ENCODE assay signal across 1 cellular context in the genomic region with DNA sequence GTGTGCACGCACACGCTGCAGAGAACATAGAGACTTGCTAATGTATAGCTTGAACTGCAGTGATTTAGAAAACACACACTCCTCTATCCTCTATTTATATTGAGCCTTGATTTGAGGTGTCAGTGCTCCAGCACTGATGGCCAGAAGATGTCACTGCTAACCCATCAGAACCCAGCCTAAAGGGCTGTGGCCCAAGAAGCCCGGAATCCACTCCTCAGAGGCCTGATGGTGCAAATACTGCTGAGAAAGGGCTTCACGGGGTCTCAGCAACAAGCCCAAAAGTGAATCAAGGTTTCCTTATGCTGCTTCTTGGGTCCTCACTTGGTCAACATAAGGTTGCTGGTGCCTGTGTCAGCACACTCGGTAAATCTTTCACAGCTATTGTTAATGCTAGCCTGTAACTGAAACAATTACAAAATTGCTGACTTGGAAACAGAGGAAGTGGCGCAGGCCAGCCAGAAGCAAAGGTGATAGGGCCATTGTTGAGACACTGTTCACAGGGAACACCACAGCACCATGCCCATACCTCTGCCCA.
TF ChIP-seq lines count a peak whose summit lies in the region.

No MANE protein-coding gene starts in this region.

TF ChIP-seq in K562, 482 proteins besides CTCF, POLR2A, EP300 and RAD21 (continued from another document):
- TF ChIP-seq CC2D1A (IDR thresholded peaks at IDR 0.05) (no peak), ZNF780A (CRISPR knock-in tag; IDR thresholded peaks at IDR 0.05) (no peak), ZNF324 (CRISPR knock-in tag; IDR thresholded peaks at IDR 0.05) (no peak), PTTG1 (tag; IDR thresholded peaks at IDR 0.05; ENCODE audit: low read depth) (no peak), RCOR1 (IDR thresholded peaks at IDR 0.05; ENCODE audit: borderline replicate concordance in 1 of 2, low read depth in 2 of 2, low read length in 2 of 2) (0 out of 4 replicates have a peak, but pooled peaks of 1 of the 2 experiments have one; percentile 64), TEAD1 (CRISPR knock-in tag; IDR thresholded peaks at IDR 0.05) (no peak), MTA1 (IDR thresholded peaks at IDR 0.05; ENCODE audit: borderline replicate concordance) (no peak), PHF21A (IDR thresholded peaks at IDR 0.05; ENCODE audit: borderline replicate concordance, low read depth) (peak; percentile 88; the same call in 1 of the 2 replicates), ASH1L (IDR thresholded peaks at IDR 0.05; ENCODE audit: borderline replicate concordance, low read depth, partially characterized antibody) (no peak), DMBX1 (CRISPR knock-in tag; IDR thresholded peaks at IDR 0.05; ENCODE audit: borderline replicate concordance) (no peak), ZNF23 (CRISPR knock-in tag; IDR thresholded peaks at IDR 0.05) (no peak), ELF2 (CRISPR knock-in tag; IDR thresholded peaks at IDR 0.05) (no peak), SMAD4 (CRISPR knock-in tag; conservative IDR thresholded peaks at IDR 0.05) (no peak), KDM1A (IDR thresholded peaks at IDR 0.05) (peak; percentile 47 to 57; a peak in 2 of 4 replicates), ILF3 (IDR thresholded peaks at IDR 0.05; ENCODE audit: borderline replicate concordance) (no peak)
- TF ChIP-seq, protein P1, sequence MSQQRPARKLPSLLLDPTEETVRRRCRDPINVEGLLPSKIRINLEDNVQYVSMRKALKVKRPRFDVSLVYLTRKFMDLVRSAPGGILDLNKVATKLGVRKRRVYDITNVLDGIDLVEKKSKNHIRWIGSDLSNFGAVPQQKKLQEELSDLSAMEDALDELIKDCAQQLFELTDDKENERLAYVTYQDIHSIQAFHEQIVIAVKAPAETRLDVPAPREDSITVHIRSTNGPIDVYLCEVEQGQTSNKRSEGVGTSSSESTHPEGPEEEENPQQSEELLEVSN (IDR thresholded peaks at IDR 0.05; ENCODE audit: borderline replicate concordance in 1 of 2, extremely low read depth in 1 of 2, insufficient read depth in 1 of 2, insufficient read length in 1 of 2, low read depth in 1 of 2, low read length in 1 of 2, poor library complexity in 1 of 2, severe bottlenecking in 1 of 2), result no peak
- TF ChIP-seq, protein P2, sequence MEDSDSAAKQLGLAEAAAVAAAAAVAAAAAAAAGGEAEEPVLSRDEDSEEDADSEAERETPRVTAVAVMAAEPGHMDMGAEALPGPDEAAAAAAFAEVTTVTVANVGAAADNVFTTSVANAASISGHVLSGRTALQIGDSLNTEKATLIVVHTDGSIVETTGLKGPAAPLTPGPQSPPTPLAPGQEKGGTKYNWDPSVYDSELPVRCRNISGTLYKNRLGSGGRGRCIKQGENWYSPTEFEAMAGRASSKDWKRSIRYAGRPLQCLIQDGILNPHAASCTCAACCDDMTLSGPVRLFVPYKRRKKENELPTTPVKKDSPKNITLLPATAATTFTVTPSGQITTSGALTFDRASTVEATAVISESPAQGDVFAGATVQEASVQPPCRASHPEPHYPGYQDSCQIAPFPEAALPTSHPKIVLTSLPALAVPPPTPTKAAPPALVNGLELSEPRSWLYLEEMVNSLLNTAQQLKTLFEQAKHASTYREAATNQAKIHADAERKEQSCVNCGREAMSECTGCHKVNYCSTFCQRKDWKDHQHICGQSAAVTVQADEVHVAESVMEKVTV (CRISPR knock-in tag; IDR thresholded peaks at IDR 0.05), result peak; percentile 35; the same call in 1 of the 2 replicates
- TF ChIP-seq, protein P3, sequence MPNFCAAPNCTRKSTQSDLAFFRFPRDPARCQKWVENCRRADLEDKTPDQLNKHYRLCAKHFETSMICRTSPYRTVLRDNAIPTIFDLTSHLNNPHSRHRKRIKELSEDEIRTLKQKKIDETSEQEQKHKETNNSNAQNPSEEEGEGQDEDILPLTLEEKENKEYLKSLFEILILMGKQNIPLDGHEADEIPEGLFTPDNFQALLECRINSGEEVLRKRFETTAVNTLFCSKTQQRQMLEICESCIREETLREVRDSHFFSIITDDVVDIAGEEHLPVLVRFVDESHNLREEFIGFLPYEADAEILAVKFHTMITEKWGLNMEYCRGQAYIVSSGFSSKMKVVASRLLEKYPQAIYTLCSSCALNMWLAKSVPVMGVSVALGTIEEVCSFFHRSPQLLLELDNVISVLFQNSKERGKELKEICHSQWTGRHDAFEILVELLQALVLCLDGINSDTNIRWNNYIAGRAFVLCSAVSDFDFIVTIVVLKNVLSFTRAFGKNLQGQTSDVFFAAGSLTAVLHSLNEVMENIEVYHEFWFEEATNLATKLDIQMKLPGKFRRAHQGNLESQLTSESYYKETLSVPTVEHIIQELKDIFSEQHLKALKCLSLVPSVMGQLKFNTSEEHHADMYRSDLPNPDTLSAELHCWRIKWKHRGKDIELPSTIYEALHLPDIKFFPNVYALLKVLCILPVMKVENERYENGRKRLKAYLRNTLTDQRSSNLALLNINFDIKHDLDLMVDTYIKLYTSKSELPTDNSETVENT (CRISPR knock-in tag; IDR thresholded peaks at IDR 0.05), result no peak
- TF ChIP-seq, protein P4, sequence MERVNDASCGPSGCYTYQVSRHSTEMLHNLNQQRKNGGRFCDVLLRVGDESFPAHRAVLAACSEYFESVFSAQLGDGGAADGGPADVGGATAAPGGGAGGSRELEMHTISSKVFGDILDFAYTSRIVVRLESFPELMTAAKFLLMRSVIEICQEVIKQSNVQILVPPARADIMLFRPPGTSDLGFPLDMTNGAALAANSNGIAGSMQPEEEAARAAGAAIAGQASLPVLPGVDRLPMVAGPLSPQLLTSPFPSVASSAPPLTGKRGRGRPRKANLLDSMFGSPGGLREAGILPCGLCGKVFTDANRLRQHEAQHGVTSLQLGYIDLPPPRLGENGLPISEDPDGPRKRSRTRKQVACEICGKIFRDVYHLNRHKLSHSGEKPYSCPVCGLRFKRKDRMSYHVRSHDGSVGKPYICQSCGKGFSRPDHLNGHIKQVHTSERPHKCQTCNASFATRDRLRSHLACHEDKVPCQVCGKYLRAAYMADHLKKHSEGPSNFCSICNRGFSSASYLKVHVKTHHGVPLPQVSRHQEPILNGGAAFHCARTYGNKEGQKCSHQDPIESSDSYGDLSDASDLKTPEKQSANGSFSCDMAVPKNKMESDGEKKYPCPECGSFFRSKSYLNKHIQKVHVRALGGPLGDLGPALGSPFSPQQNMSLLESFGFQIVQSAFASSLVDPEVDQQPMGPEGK (CRISPR knock-in tag; IDR thresholded peaks at IDR 0.05; ENCODE audit: borderline replicate concordance), result no peak
- TF ChIP-seq, protein P5, sequence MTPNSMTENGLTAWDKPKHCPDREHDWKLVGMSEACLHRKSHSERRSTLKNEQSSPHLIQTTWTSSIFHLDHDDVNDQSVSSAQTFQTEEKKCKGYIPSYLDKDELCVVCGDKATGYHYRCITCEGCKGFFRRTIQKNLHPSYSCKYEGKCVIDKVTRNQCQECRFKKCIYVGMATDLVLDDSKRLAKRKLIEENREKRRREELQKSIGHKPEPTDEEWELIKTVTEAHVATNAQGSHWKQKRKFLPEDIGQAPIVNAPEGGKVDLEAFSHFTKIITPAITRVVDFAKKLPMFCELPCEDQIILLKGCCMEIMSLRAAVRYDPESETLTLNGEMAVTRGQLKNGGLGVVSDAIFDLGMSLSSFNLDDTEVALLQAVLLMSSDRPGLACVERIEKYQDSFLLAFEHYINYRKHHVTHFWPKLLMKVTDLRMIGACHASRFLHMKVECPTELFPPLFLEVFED (CRISPR knock-in tag; conservative IDR thresholded peaks at IDR 0.05), result no peak
